ENCODE assay signal across 11 cellular contexts in genomic region chr1:10509823-10510509, GRCh38. TPM values are rescaled to one million over a fixed set of nuclear protein-coding genes. Genes with fewer than 3 reads are reported as not detected.
A peak's percentile ranks its signal among the peaks of the same experiment; 100 is the strongest.
DNase-seq lines count a peak whose midpoint lies in the region; ATAC-seq, FAIRE-seq and TF ChIP-seq lines count a peak whose summit lies in the region.
"Had no signal": no experiment of that assay in that cellular context is flagged by ENCODE, and none has a peak within 500 bp of the region (broad histone marks: within the 10 kb centered on the region; RNA-seq: fewer than 3 reads in every experiment).

No MANE protein-coding gene starts in this region.

- no peak for TF ChIP-seq EP300 in transverse colon (IDR thresholded peaks at IDR 0.05; ENCODE audit: low read depth)

- POLR2A ChIA-PET in WTC11 (lab: Charles Lee): no interaction called here

- in situ Hi-C loops in transverse colon (cut with MboI; ENCODE audit: low pct_ligation_motif_present in 1 of 4, low pct_unique_long_range_greater_than_20kb in 1 of 4, low sequenced_read_pairs in 3 of 4): loop anchor here (5.0 to 25.0 kb wide), 4 partner anchors 352 to 425 kb away; no protein-coding TSS in a partner anchor

- peaks cover 70% of the 10 kb centered on the region for H3K4me1 Mint-ChIP-seq in activated T-cell treated with anti-CD3 and anti-CD28 coated beads, Interleukin-2, amount 50 U/mL, for 4 hours (ENCODE audit: low read depth)
- H3K4me1 Mint-ChIP-seq in WTC11: peaks cover 57% of the 10 kb centered on the region

- H3K36me3 ChIP-seq in transverse colon: no peaks in the 10 kb centered on the region
- H3K36me3 ChIP-seq: BE2C had no signal

- H3K4me3 Mint-ChIP-seq in activated T-cell treated with anti-CD3 and anti-CD28 coated beads, Interleukin-2, amount 50 U/mL, for 4 hours: peak overlapping the region; percentile 37
- H3K4me3 Mint-ChIP-seq in WTC11: no peak overlapping the region

- intact Hi-C loops in transverse colon (cut with DNase I; ENCODE audit: low total_unique reads): no loop called here

- peak overlapping the region; percentile 23 to 48 (median 44) for H3K27ac ChIP-seq in transverse colon

- H3K9me3 Mint-ChIP-seq in activated T-cell treated with anti-CD3 and anti-CD28 coated beads, Interleukin-2, amount 50 U/mL, for 4 hours: no peaks in the 10 kb centered on the region
- no peaks in the 10 kb centered on the region for H3K9me3 Mint-ChIP-seq in WTC11
- H3K9me3 Mint-ChIP-seq: stimulated activated memory B cell treated with anti-CD40 and anti-IgM and Interleukin-4, amounts not matched to agents 10 μg/mL and 1 μg/mL and 100 μg/mL, for 72 hours had no signal

- no peaks in the 10 kb centered on the region for H3K27me3 Mint-ChIP-seq in activated T-cell treated with anti-CD3 and anti-CD28 coated beads, Interleukin-2, amount 50 U/mL, for 4 hours (ENCODE audit: low read depth)
- H3K27me3 Mint-ChIP-seq in WTC11 (ENCODE audit: low read depth): no peaks in the 10 kb centered on the region
- H3K27me3 Mint-ChIP-seq: stimulated activated memory B cell treated with anti-CD40 and anti-IgM and Interleukin-4, amounts not matched to agents 10 μg/mL and 1 μg/mL and 100 μg/mL, for 72 hours had no signal

- peaks cover 15 to 56% (median 20%) of the 10 kb centered on the region in 4 donors for H3K4me1 ChIP-seq in transverse colon

- H3K27me3 ChIP-seq in transverse colon: no peaks in the 10 kb centered on the region
- H3K27me3 ChIP-seq: BE2C had no signal

- WGBS in transverse colon (ENCODE audit: low coverage in 1 of 2), 2 donors: 55 to 72% methylated on average over 6 of the region's 6 CpGs

- H3K27ac Mint-ChIP-seq in WTC11: peak overlapping the region; percentile 14; the same call in 1 of the 2 replicates

- H3K4me3 ChIP-seq in transverse colon: no peak overlapping the region

- H3K36me3 Mint-ChIP-seq in activated T-cell treated with anti-CD3 and anti-CD28 coated beads, Interleukin-2, amount 50 U/mL, for 4 hours (ENCODE audit: insufficient read depth): no peaks in the 10 kb centered on the region
- no peaks in the 10 kb centered on the region for H3K36me3 Mint-ChIP-seq in WTC11
- H3K36me3 Mint-ChIP-seq: stimulated activated memory B cell treated with anti-CD40 and anti-IgM and Interleukin-4, amounts not matched to agents 10 μg/mL and 1 μg/mL and 100 μg/mL, for 72 hours had no signal

- DNase-seq in activated T-cell treated with anti-CD3 and anti-CD28 coated beads, Interleukin-2, amount 50 U/mL, for 4 hours: no peak
- DNase-seq in activated T-cell treated with anti-CD3 and anti-CD28 coated beads, Interleukin-2, amount 50 U/mL, for 48 hours: no peak
- DNase-seq in WTC11 (ENCODE audit: low spot score) (no peak), transverse colon (no peak), Kasumi-1 (lab: John Stamatoyannopoulos, UW) (no peak), cortex of kidney (lab: John Stamatoyannopoulos, UW) (no peak)
- DNase-seq: left colon had no signal

- TF ChIP-seq CTCF in WTC11 (IDR thresholded peaks at IDR 0.05) (no peak), transverse colon (IDR thresholded peaks at IDR 0.05) (no peak)

- no peaks in the 10 kb centered on the region for H3K9me3 ChIP-seq in transverse colon
- H3K9me3 ChIP-seq: BE2C had no signal

- FAIRE-seq in islet of Langerhans (lab: Jason Lieb, UNC): peak; percentile 62

- no peak for ATAC-seq in activated T-cell treated with anti-CD3 and anti-CD28 coated beads, Interleukin-2, amount 50 U/mL, for 4 hours
- ATAC-seq in WTC11 (no peak), GM18907 (IDR thresholded peaks at IDR 0.05; ENCODE audit: unreplicated experiment) (no peak)

- CTCF ChIA-PET in WTC11 (lab: Charles Lee): interaction anchor here (1.1 to 4.5 kb wide), 6 partner anchors 10 to 528 kb away, joined by 3 to 48 read pairs (median 30); partner anchors contain the start of gene CENPS

- no peak for TF ChIP-seq POLR2A in transverse colon (IDR thresholded peaks at IDR 0.05)

TF ChIP-seq in WTC11, 78 proteins besides CTCF, POLR2A, EP300 and RAD21:
- TF ChIP-seq ZNF425 (CRISPR knock-in tag; conservative IDR thresholded peaks at IDR 0.05) (no peak), OVOL2 (CRISPR knock-in tag; IDR thresholded peaks at IDR 0.05; ENCODE audit: borderline replicate concordance) (no peak)

RNA-seq across cellular contexts. Expression of gene PEX14, which starts 35.2 kb away (rescaled TPM):
- 10 to 100 TPM; 21.6 to 23.4 (median 22.2) TPM for total RNA-seq in activated T-cell treated with anti-CD3 and anti-CD28 coated beads, Interleukin-2, amount 50 U/mL, for 4 hours
- total RNA-seq in WTC11 (2021): 27.3 to 30.5 TPM (median 27.8 TPM) in 3 replicates
- total RNA-seq in transverse colon: 10 to 100 TPM in 3 of 4 donors, 1 to 10 TPM in 1; 2.4 to 16.5 (median 12.6) TPM

RNA-seq across cellular contexts. Expression of gene DFFA, which starts 37.6 kb away (rescaled TPM):
- 10 to 100 TPM; 62.9 to 81.5 (median 73.4) TPM for total RNA-seq in activated T-cell treated with anti-CD3 and anti-CD28 coated beads, Interleukin-2, amount 50 U/mL, for 4 hours
- total RNA-seq in WTC11 (2021): 86.4 to 86.7 TPM (median 86.5 TPM) in 3 replicates
- total RNA-seq in transverse colon: 10 to 100 TPM in 3 of 4 donors, 1 to 10 TPM in 1; 7.5 to 31.6 (median 17.1) TPM
